22 cellular contexts compared by ENCODE assay signal in genomic region chr2:128510701-128511100, GRCh38.
DNase-seq lines count a peak whose midpoint lies in the region; ATAC-seq and TF ChIP-seq lines count a peak whose summit lies in the region.
"Had no signal": no experiment of that assay in that cellular context is flagged by ENCODE, and none has a peak within 500 bp of the region (broad histone marks: within the 10 kb centered on the region; RNA-seq: fewer than 3 reads in every experiment).

No MANE protein-coding gene starts in this region.

- intact Hi-C loops in A673 (cut with micrococcal nuclease; ENCODE audit: unreplicated experiment), result no loop called here

- no TSS peak for BruUV-seq in A673 (replicated peaks; lab: Mats Ljungman, UMichigan)

- ATAC-seq in WTC11, result no peak
- ATAC-seq: activated CD4-positive, alpha-beta T cell treated with anti-CD3 and anti-CD28 coated beads for 36 hours had no signal

- DNase-seq in AG04449 (ENCODE audit: low read depth, low spot score) (peak; percentile 9), GM03348 (ENCODE audit: low spot score) (peak; percentile 64), cardiac fibroblast (ENCODE audit: low read depth in 2 of 2) (peak; percentile 51 to 66), fibroblast of villous mesenchyme (ENCODE audit: low read depth) (peak; percentile 25), GM10266 (ENCODE audit: extremely low spot score) (no peak), WTC11 (ENCODE audit: low spot score) (no peak), A673 (ENCODE audit: low spot score) (no peak), NCI-H146 (lab: John Stamatoyannopoulos, UW) (no peak)
- DNase-seq: activated CD4-positive, alpha-beta T cell treated with anti-CD3 and anti-CD28 coated beads for 36 hours; activated naive CD4-positive, alpha-beta T cell treated with anti-CD3 and anti-CD28 coated beads, Interleukin-2, amount 50 U/mL, for 16 hours; CD4-positive, CD25-positive, alpha-beta regulatory T cell; GOT3; NCI-H1417 treated with DMSO at 0.1 percent for 48 hours; NCI-H510A; NK-92 treated with Interleukin-12 subunit alpha and Interleukin-12 subunit beta, amount 100 ng/mL, for 24 hours; occipital lobe; SIG-M5; stimulated activated CD4-positive, alpha-beta T cell treated with anti-CD3 and anti-CD28 coated beads, Interleukin-4, amount 100 ng/mL, for 24 hours; stimulated activated naive CD4-positive, alpha-beta T cell treated with Interleukin-2 at 50 U/mL for 16 hours had no signal

- TF ChIP-seq CTCF in AG04449 (IDR thresholded peaks at IDR 0.05; ENCODE audit: insufficient read depth, low read length, missing control alignments), result no peak
- TF ChIP-seq CTCF in cardiac fibroblast (IDR thresholded peaks at IDR 0.05; ENCODE audit: low read depth, low read length), result no peak
- TF ChIP-seq CTCF in fibroblast of villous mesenchyme (IDR thresholded peaks at IDR 0.05; ENCODE audit: insufficient read depth, low read depth, low read length), result no peak
- no peak for TF ChIP-seq CTCF in GM10266 (IDR thresholded peaks at IDR 0.05; ENCODE audit: control insufficient read depth, insufficient read depth, low read depth, missing control alignments)
- TF ChIP-seq CTCF in WTC11 (IDR thresholded peaks at IDR 0.05), result no peak
- no peak for TF ChIP-seq CTCF in A673 (conservative IDR thresholded peaks at IDR 0.05; ENCODE audit: low read depth, low read length)

- H3K36me3 ChIP-seq in A673 (ENCODE audit: insufficient read depth, low read length, poor library complexity, severe bottlenecking), result no peaks in the 10 kb centered on the region
- H3K36me3 ChIP-seq: tibial nerve had no signal

- no peaks in the 10 kb centered on the region for H3K9me3 ChIP-seq in A673 (ENCODE audit: low read depth, low read length, poor library complexity, severe bottlenecking)

- H3K4me1 ChIP-seq in A673 (ENCODE audit: insufficient read depth, low read length, poor library complexity, severe bottlenecking), result no peaks in the 10 kb centered on the region
- H3K4me1 ChIP-seq: tibial nerve had no signal

- H3K4me1 Mint-ChIP-seq in WTC11, result no peaks in the 10 kb centered on the region
- H3K4me1 Mint-ChIP-seq: activated CD4-positive, alpha-beta T cell treated with anti-CD3 and anti-CD28 coated beads for 36 hours; CD4-positive, CD25-positive, alpha-beta regulatory T cell; central memory CD8-positive, alpha-beta T cell had no signal

- no peaks in the 10 kb centered on the region for H3K36me3 Mint-ChIP-seq in WTC11
- H3K36me3 Mint-ChIP-seq: CD4-positive, CD25-positive, alpha-beta regulatory T cell had no signal

- H3K27me3 Mint-ChIP-seq in WTC11 (ENCODE audit: low read depth), result no peaks in the 10 kb centered on the region
- H3K27me3 Mint-ChIP-seq: activated CD4-positive, alpha-beta T cell treated with anti-CD3 and anti-CD28 coated beads for 36 hours had no signal

- CTCF ChIA-PET in AG04449 (lab: Yijun Ruan, JAX) (no interaction called here), WTC11 (lab: Charles Lee) (no interaction called here), A673 (lab: Charles Lee) (no interaction called here)

- no peak overlapping the region for H3K4me3 Mint-ChIP-seq in WTC11
- H3K4me3 Mint-ChIP-seq: activated CD4-positive, alpha-beta T cell treated with anti-CD3 and anti-CD28 coated beads for 36 hours; CD4-positive, CD25-positive, alpha-beta regulatory T cell; central memory CD8-positive, alpha-beta T cell had no signal

- H3K4me3 ChIP-seq in AG04449 (ENCODE audit: low read depth, low read length) (no peak overlapping the region), cardiac fibroblast (replicated peaks in 1 of 2; ENCODE audit: low read depth in 2 of 2, low read length in 2 of 2) (no peak overlapping the region), fibroblast of villous mesenchyme (ENCODE audit: low read depth, low read length) (no peak overlapping the region), A673 (ENCODE audit: low read depth, low read length, poor library complexity, severe bottlenecking) (no peak overlapping the region)
- H3K4me3 ChIP-seq: tibial nerve had no signal

- H3K27me3 ChIP-seq in A673 (replicated peaks; ENCODE audit: insufficient read depth, low read depth, low read length, poor library complexity), result no peaks in the 10 kb centered on the region
- H3K27me3 ChIP-seq: tibial nerve had no signal

- no peaks in the 10 kb centered on the region for H3K9me3 Mint-ChIP-seq in WTC11
- H3K9me3 Mint-ChIP-seq: CD4-positive, CD25-positive, alpha-beta regulatory T cell; central memory CD8-positive, alpha-beta T cell; IgD-negative memory B cell had no signal

- H3K27ac ChIP-seq in A673 (ENCODE audit: low read depth, low read length, poor library complexity, severe bottlenecking), result no peak overlapping the region
- H3K27ac ChIP-seq: tibial nerve had no signal

- POLR2A ChIA-PET in AG04449 (lab: Yijun Ruan, JAX) (no interaction called here), WTC11 (lab: Charles Lee) (interaction anchor here (0.8 kb wide), 1 partner anchor 27 kb away, joined by 3 read pairs; no protein-coding TSS in a partner anchor), A673 (lab: Charles Lee; ENCODE audit: low non-redundant PET) (no interaction called here)

- no peak overlapping the region for H3K27ac Mint-ChIP-seq in WTC11
- H3K27ac Mint-ChIP-seq: activated CD4-positive, alpha-beta T cell treated with anti-CD3 and anti-CD28 coated beads for 36 hours; CD4-positive, CD25-positive, alpha-beta regulatory T cell; IgD-negative memory B cell had no signal

TF ChIP-seq in WTC11, 78 proteins besides CTCF, POLR2A, EP300 and RAD21:
- TF ChIP-seq STAT6 (CRISPR knock-in tag; conservative IDR thresholded peaks at IDR 0.05; ENCODE audit: low read depth), result no peak
- no peak for TF ChIP-seq ATF3 (CRISPR knock-in tag; conservative IDR thresholded peaks at IDR 0.05)
TF ChIP-seq in WTC11: peak in this region for 0.

Comparison
In these comparisons a context has a peak if more than half of its experiments do, and no peak if none do; other contexts are left out.
1. DNase-seq: peak in AG04449 (single experiment), GM03348 (single experiment), cardiac fibroblast (2 of 2) and fibroblast of villous mesenchyme (single experiment); none in GM10266 (single experiment), WTC11 (single experiment), A673 (single experiment) and NCI-H146 (single experiment).